ENCODE assay signal across 10 cellular contexts in genomic region chr4:74805601-74806000, GRCh38. TPM values are rescaled to one million over a fixed set of nuclear protein-coding genes. Genes with fewer than 3 reads are reported as not detected.
A peak's percentile ranks its signal among the peaks of the same experiment; 100 is the strongest.
DNase-seq lines count a peak whose midpoint lies in the region; ATAC-seq and TF ChIP-seq lines count a peak whose summit lies in the region.
"Had no signal": no experiment of that assay in that cellular context is flagged by ENCODE, and none has a peak within 500 bp of the region (broad histone marks: within the 10 kb centered on the region; RNA-seq: fewer than 3 reads in every experiment).

No MANE protein-coding gene starts in this region.

- H3K4me1 ChIP-seq in GM23338 (ENCODE audit: insufficient read depth), result no peaks in the 10 kb centered on the region

- no peaks in the 10 kb centered on the region for H3K36me3 Mint-ChIP-seq in GM23338 (ENCODE audit: low read depth)

- H3K27ac ChIP-seq in GM23338 (ENCODE audit: low read depth) (no peak overlapping the region), substantia nigra (ENCODE audit: low read depth, low read length, poor library complexity, severe bottlenecking) (no peak overlapping the region)

- H3K4me2 ChIP-seq in GM23338, result no peak overlapping the region

- DNase-seq in GM23338 (ENCODE audit: low spot score) (peak; percentile 17), NCI-H526 treated with DMSO at 0.1 percent for 48 hours (lab: John Stamatoyannopoulos, UW) (peak; percentile 30), skeletal muscle cell (ENCODE audit: low read depth) (peak; percentile 37), substantia nigra (lab: John Stamatoyannopoulos, UW) (no peak), left colon (no peak)
- no peak for DNase-seq in activated CD4-positive, alpha-beta T cell treated with anti-CD3 and anti-CD28 coated beads for 48 hours
- DNase-seq: DMS79, NCI-H1417 had no signal

- H3K9me2 ChIP-seq in GM23338 (ENCODE audit: insufficient read depth), result no peaks in the 10 kb centered on the region

- H3K27me3 ChIP-seq in GM23338 (ENCODE audit: insufficient read depth), result no peaks in the 10 kb centered on the region

- no peaks in the 10 kb centered on the region for H3K27me3 Mint-ChIP-seq in GM23338 (ENCODE audit: insufficient read depth, low read depth, poor library complexity)

- H3F3A ChIP-seq in GM23338 (replicated peaks; ENCODE audit: low read depth), result no peaks in the 10 kb centered on the region

- H3K4me3 ChIP-seq in GM23338 (no peak overlapping the region), skeletal muscle cell (ENCODE audit: low read depth, low read length) (no peak overlapping the region)

- H3K9me3 Mint-ChIP-seq in GM23338, result no peaks in the 10 kb centered on the region
- H3K9me3 Mint-ChIP-seq: neural crest cell had no signal

- H3K79me2 ChIP-seq in GM23338 (replicated peaks; ENCODE audit: insufficient read depth), result no peaks in the 10 kb centered on the region

- H3K4me1 Mint-ChIP-seq in GM23338, result no peaks in the 10 kb centered on the region
- H3K4me1 Mint-ChIP-seq: neural crest cell had no signal

- no peak overlapping the region for H3K27ac Mint-ChIP-seq in GM23338

- intact Hi-C loops in left colon (cut with DNase I, micrococcal nuclease), result no loop called here

- no peak for ATAC-seq in GM23338
- peak; percentile 46 for ATAC-seq in esophagus mucosa
- no peak for ATAC-seq in left colon

- H4K20me1 ChIP-seq in GM23338 (replicated peaks; ENCODE audit: insufficient read depth), result no peaks in the 10 kb centered on the region

- no peaks in the 10 kb centered on the region for H3K36me3 ChIP-seq in GM23338 (ENCODE audit: insufficient read depth)

- H3K4me3 Mint-ChIP-seq in GM23338, result no peak overlapping the region
- H3K4me3 Mint-ChIP-seq: neural crest cell had no signal

- no peak for TF ChIP-seq CTCF in GM23338 (conservative IDR thresholded peaks at IDR 0.05; ENCODE audit: low read depth in 2 of 2)

- no peak overlapping the region for H2AFZ ChIP-seq in GM23338

TF ChIP-seq in GM23338, 12 proteins besides CTCF, POLR2A, EP300 and RAD21:
- no peak for TF ChIP-seq JUNB (IDR thresholded peaks at IDR 0.05; ENCODE audit: unreplicated experiment)
- no peak for TF ChIP-seq NANOG (IDR thresholded peaks at IDR 0.05; ENCODE audit: borderline replicate concordance)
- no peak for TF ChIP-seq EZH2phosphoT487 (IDR thresholded peaks at IDR 0.05; ENCODE audit: unreplicated experiment)
- TF ChIP-seq POLR2AphosphoS5 (IDR thresholded peaks at IDR 0.05; ENCODE audit: low read depth), result no peak
- no peak for TF ChIP-seq ZNF114 (CRISPR knock-in tag; IDR thresholded peaks at IDR 0.05)
- no peak for TF ChIP-seq ETS1 (IDR thresholded peaks at IDR 0.05)
- no peak for TF ChIP-seq STAT1 (IDR thresholded peaks at IDR 0.05; ENCODE audit: unreplicated experiment)
- TF ChIP-seq CREB1 (CRISPR knock-in tag; IDR thresholded peaks at IDR 0.05; ENCODE audit: low read depth), result no peak
- no peak for TF ChIP-seq REST (IDR thresholded peaks at IDR 0.05; ENCODE audit: unreplicated experiment)
- no peak for TF ChIP-seq ZNF331 (CRISPR knock-in tag; IDR thresholded peaks at IDR 0.05; ENCODE audit: low read depth)
- TF ChIP-seq EZH2 (IDR thresholded peaks at IDR 0.05; ENCODE audit: low read depth, unreplicated experiment), result no peak
- TF ChIP-seq ZNF462 (CRISPR knock-in tag; IDR thresholded peaks at IDR 0.05), result no peak

RNA-seq across cellular contexts. Expression of gene BTC, which starts 11.3 kb away (rescaled TPM):
- total RNA-seq in GM23338 (2014; rRNA removed; shearing (Covaris generic)), result 0.23 and 0.59 TPM in 2 replicates
- 0.18 TPM in 1 of 2 replicates, not detected in the other for polyA plus RNA-seq in GM23338 (2016; fragmentation: Nextera tagmentation; extraction: Ambion mirVana)
- total RNA-seq in esophagus mucosa (1.4 TPM), left colon (1 to 10 TPM; 2.9 to 7.2 TPM)
- total RNA-seq: neural crest cell had no signal

Comparison
In these comparisons a context has a peak if more than half of its experiments do, and no peak if none do; other contexts are left out.
1. DNase-seq: peak in GM23338 (single experiment), NCI-H526 treated with DMSO at 0.1 percent for 48 hours (single experiment) and skeletal muscle cell (single experiment); none in substantia nigra (0 of 49), left colon (0 of 2) and activated CD4-positive, alpha-beta T cell treated with anti-CD3 and anti-CD28 coated beads for 48 hours (single experiment).